Comparison of ENCODE assay signal across 21 cellular contexts in the genomic region with DNA sequence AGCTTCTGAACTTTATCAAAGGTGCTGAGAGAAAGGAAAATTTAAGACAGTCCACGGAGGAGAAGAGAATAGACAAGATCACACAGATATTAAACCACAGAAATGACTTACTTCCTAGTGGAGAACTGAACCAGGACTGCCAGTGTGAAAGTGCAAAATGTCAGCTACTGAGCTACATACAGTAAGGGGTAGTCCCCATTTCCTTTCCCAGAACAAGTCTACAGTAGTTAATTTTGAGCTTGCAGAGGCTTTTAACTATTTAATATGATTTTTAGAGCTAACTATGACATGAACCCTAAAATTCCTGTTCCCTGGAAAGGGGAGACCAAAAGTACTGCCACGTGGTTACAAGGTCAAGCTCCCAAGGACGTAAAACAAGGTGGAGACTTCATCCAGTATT. TPM values are rescaled to one million over a fixed set of nuclear protein-coding genes. Genes with fewer than 3 reads are reported as not detected.
DNase-seq lines count a peak whose midpoint lies in the region; ATAC-seq and TF ChIP-seq lines count a peak whose summit lies in the region.
"Had no signal": no experiment of that assay in that cellular context is flagged by ENCODE, and none has a peak within 500 bp of the region (broad histone marks: within the 10 kb centered on the region; RNA-seq: fewer than 3 reads in every experiment).

No MANE protein-coding gene starts in this region.

- peaks cover 6% of the 10 kb centered on the region for H4K20me1 ChIP-seq in Loucy (ENCODE audit: insufficient read depth, low read length, poor library complexity, severe bottlenecking)

- no peak for ATAC-seq in effector memory CD8-positive, alpha-beta T cell (replicated peaks)
- ATAC-seq in HG02610 (IDR thresholded peaks at IDR 0.05; ENCODE audit: unreplicated experiment) (no peak), upper lobe of right lung (no peak), HG03565 (IDR thresholded peaks at IDR 0.05; ENCODE audit: unreplicated experiment) (no peak)
- ATAC-seq: esophagus mucosa, lower lobe of right lung had no signal

- in situ Hi-C loops in GM13977 (cut with MboI; ENCODE audit: low pct_unique_long_range_greater_than_20kb, low sequenced_read_pairs, unreplicated experiment): no loop called here

- no peaks in the 10 kb centered on the region for H3K27me3 ChIP-seq in Loucy (ENCODE audit: insufficient read depth, low read length, poor library complexity, severe bottlenecking)
- no peaks in the 10 kb centered on the region for H3K27me3 ChIP-seq in upper lobe of right lung

- H3K4me1 ChIP-seq in Loucy (ENCODE audit: insufficient read depth, low read length, poor library complexity, severe bottlenecking): peaks cover 16% of the 10 kb centered on the region
- no peaks in the 10 kb centered on the region for H3K4me1 ChIP-seq in upper lobe of right lung
- H3K4me1 ChIP-seq: HAP-1, lower lobe of right lung had no signal

- CTCF ChIA-PET in GM10248 (lab: Yijun Ruan, JAX): interaction anchor here (0.8 to 1.8 kb wide), 9 partner anchors 9 to 291 kb away, joined by 3 to 6 read pairs (median 4); no protein-coding TSS in a partner anchor

- TF ChIP-seq CTCF in GM10248 (IDR thresholded peaks at IDR 0.05; ENCODE audit: control extremely low read depth, extremely low read depth, low read depth, missing control alignments) (no peak), GM13977 (IDR thresholded peaks at IDR 0.05; ENCODE audit: extremely low read depth, insufficient read depth, missing control alignments) (no peak), Loucy (conservative IDR thresholded peaks at IDR 0.05; ENCODE audit: low read length) (no peak), upper lobe of right lung (IDR thresholded peaks at IDR 0.05) (no peak)

- no peaks in the 10 kb centered on the region for H3K27me3 Mint-ChIP-seq in effector memory CD8-positive, alpha-beta T cell
- H3K27me3 Mint-ChIP-seq: activated B cell treated with CpG ODN at 0.5 μM for 24 hours, B cell had no signal

- H3K4me1 Mint-ChIP-seq in effector memory CD8-positive, alpha-beta T cell (ENCODE audit: low read depth in 2 of 2): peaks cover 33 to 43% of the 10 kb centered on the region in 2 donors

- intact Hi-C loops in upper lobe of right lung (cut with DNase I): no loop called here

- POLR2A ChIA-PET in GM10248 (lab: Yijun Ruan, JAX): no interaction called here

- H3K36me3 ChIP-seq in Loucy (ENCODE audit: insufficient read depth, low read length) (peaks cover 18% of the 10 kb centered on the region), upper lobe of right lung (no peaks in the 10 kb centered on the region)
- H3K36me3 ChIP-seq: HAP-1, lower lobe of right lung had no signal

- no peak overlapping the region for H3K4me3 Mint-ChIP-seq in effector memory CD8-positive, alpha-beta T cell
- H3K4me3 Mint-ChIP-seq: activated B cell treated with CpG ODN at 0.5 μM for 24 hours, B cell had no signal

- H3K79me2 ChIP-seq in Loucy (ENCODE audit: insufficient read depth, low read length): peaks cover 75% of the 10 kb centered on the region

- no peaks in the 10 kb centered on the region for H3K9me2 ChIP-seq in Loucy (replicated peaks; ENCODE audit: low read depth, low read length)

- H3K9me3 Mint-ChIP-seq in effector memory CD8-positive, alpha-beta T cell: no peaks in the 10 kb centered on the region
- H3K9me3 Mint-ChIP-seq: activated B cell treated with CpG ODN at 0.5 μM for 24 hours had no signal

- no peak overlapping the region for H3K9ac ChIP-seq in Loucy (ENCODE audit: low read depth, low read length, poor library complexity, severe bottlenecking)

- H3K4me2 ChIP-seq in Loucy (ENCODE audit: low read depth, low read length, poor library complexity, severe bottlenecking): peak overlapping the region; percentile 11

- no peak overlapping the region for H2AFZ ChIP-seq in Loucy (ENCODE audit: low read length)

- H3K4me3 ChIP-seq in Loucy (ENCODE audit: low read length, poor library complexity, severe bottlenecking) (no peak overlapping the region), upper lobe of right lung (no peak overlapping the region)
- H3K4me3 ChIP-seq: HAP-1, lower lobe of right lung, skin epidermis had no signal

- H3K36me3 Mint-ChIP-seq in effector memory CD8-positive, alpha-beta T cell (ENCODE audit: insufficient read depth): peaks cover 26% of the 10 kb centered on the region

- H3F3A ChIP-seq in Loucy (ENCODE audit: low read depth): no peaks in the 10 kb centered on the region

- peak; percentile 20 for DNase-seq in GM10248 (ENCODE audit: extremely low spot score)
- peak; percentile 19 for DNase-seq in GM13977 (ENCODE audit: low spot score)
- DNase-seq in effector memory CD8-positive, alpha-beta T cell: no peak
- no peak for DNase-seq in upper lobe of right lung
- DNase-seq: activated B cell treated with CpG ODN at 0.5 μM for 24 hours; activated CD8-positive, alpha-beta memory T cell treated with anti-CD3 and anti-CD28 coated beads, Interleukin-2, amount 50 U/mL, for 48 hours; amniotic stem cell; Calu3; caudate nucleus; lower lobe of right lung; MV-4-11; NCI-H2029 treated with DMSO at 0.1 percent for 48 hours; NCI-H510A; stimulated activated CD4-positive, alpha-beta T cell treated with anti-CD3 and anti-CD28 coated beads, Interleukin-4, amount 100 ng/mL, for 1 hour had no signal

- H3K27ac Mint-ChIP-seq in effector memory CD8-positive, alpha-beta T cell: peak overlapping the region; percentile 10 to 20
- H3K27ac Mint-ChIP-seq: activated B cell treated with CpG ODN at 0.5 μM for 24 hours, B cell had no signal

- H3K27ac ChIP-seq in upper lobe of right lung: no peak overlapping the region
- H3K27ac ChIP-seq: lower lobe of right lung, skin epidermis had no signal

- H3K9me3 ChIP-seq in Loucy (ENCODE audit: insufficient read depth, low read depth, low read length) (peaks cover 10% of the 10 kb centered on the region; the same call in 1 of the 2 replicates), upper lobe of right lung (no peaks in the 10 kb centered on the region)
- H3K9me3 ChIP-seq: HAP-1, lower lobe of right lung had no signal

RNA-seq across cellular contexts. Expression of a gene that starts 45.1 kb away (rescaled TPM):
- 10.5 TPM for total RNA-seq in upper lobe of right lung

RNA-seq across cellular contexts. Expression of a gene that starts 58.2 kb away (rescaled TPM):
- 5.8 TPM for total RNA-seq in upper lobe of right lung
- total RNA-seq: activated B cell treated with CpG ODN at 0.5 μM for 24 hours, B cell, Calu3 had no signal

Comparison
In these comparisons a context has a peak if more than half of its experiments do, and no peak if none do; other contexts are left out.
1. DNase-seq: peak in GM10248 (single experiment) and GM13977 (single experiment); none in effector memory CD8-positive, alpha-beta T cell (0 of 3) and upper lobe of right lung (single experiment).